ENCODE assay signal across 8 cellular contexts in genomic region chr4:143513314-143514211, GRCh38. TPM values are rescaled to one million over a fixed set of nuclear protein-coding genes. Genes with fewer than 3 reads are reported as not detected.
DNase-seq lines count a peak whose midpoint lies in the region; ATAC-seq, FAIRE-seq and TF ChIP-seq lines count a peak whose summit lies in the region.

SMARCA5 (plus strand) TSS chr4:143513702; CDS start chr4:143513925, 223 bp downstream.

- no peaks in the 10 kb centered on the region for H3K27me3 Mint-ChIP-seq in activated naive CD8-positive, alpha-beta T cell treated with anti-CD3 and anti-CD28 coated beads, Interleukin-2, amount 50 U/mL, for 24 hours

- H3K4me1 Mint-ChIP-seq in activated naive CD8-positive, alpha-beta T cell treated with anti-CD3 and anti-CD28 coated beads, Interleukin-2, amount 50 U/mL, for 24 hours, result peaks cover 42% of the 10 kb centered on the region

- H3K4me3 ChIP-seq in GM12865 (ENCODE audit: low read depth, low read length) (peak within 1 kb of the TSS; percentile 98), pancreas (peak within 1 kb of the TSS; percentile 43 to 90 (median 76)), tibial artery (peak within 1 kb of the TSS; percentile 80 to 92)

- peak within 1 kb of the TSS; percentile 96 for H3K27ac Mint-ChIP-seq in activated naive CD8-positive, alpha-beta T cell treated with anti-CD3 and anti-CD28 coated beads, Interleukin-2, amount 50 U/mL, for 24 hours

- no peaks in the 10 kb centered on the region for H3K27me3 ChIP-seq in pancreas
- H3K27me3 ChIP-seq in tibial artery, result no peaks in the 10 kb centered on the region

- H3K36me3 Mint-ChIP-seq in activated naive CD8-positive, alpha-beta T cell treated with anti-CD3 and anti-CD28 coated beads, Interleukin-2, amount 50 U/mL, for 24 hours (ENCODE audit: low read depth), result peaks cover 36% of the 10 kb centered on the region

- WGBS in pancreas, 2 donors, result 0% methylated on average over 91 of the region's 91 CpGs

- peak; percentile 95 for FAIRE-seq in pancreas (lab: Jason Lieb, UNC)

- no peaks in the 10 kb centered on the region for H3K9me3 ChIP-seq in pancreas
- no peaks in the 10 kb centered on the region for H3K9me3 ChIP-seq in tibial artery

- ATAC-seq in HG02763 (IDR thresholded peaks at IDR 0.05; ENCODE audit: unreplicated experiment) (peak; percentile 84), Right ventricle myocardium superior (ENCODE audit: poor library complexity) (peak; percentile 97), pancreas (peak; percentile 92 to 97 (median 94))
- peak; percentile 88 for ATAC-seq in activated naive CD8-positive, alpha-beta T cell treated with anti-CD3 and anti-CD28 coated beads, Interleukin-2, amount 50 U/mL, for 24 hours

- H3K4me1 ChIP-seq in pancreas, result peaks cover 11 to 29% (median 17%) of the 10 kb centered on the region in 3 donors
- H3K4me1 ChIP-seq in tibial artery, result peaks cover 0 to 41% (median 11%) of the 10 kb centered on the region in 4 donors

- H3K4me3 Mint-ChIP-seq in activated naive CD8-positive, alpha-beta T cell treated with anti-CD3 and anti-CD28 coated beads, Interleukin-2, amount 50 U/mL, for 24 hours, result peak within 1 kb of the TSS; percentile 99

- intact Hi-C loops in Right ventricle myocardium superior (cut with DNase I), result no loop called here
- intact Hi-C loops in pancreas (cut with DNase I), result no loop called here
- intact Hi-C loops in tibial artery (cut with DNase I; ENCODE audit: low total_unique reads), result no loop called here

- peaks cover 0 to 11% (median 0%) of the 10 kb centered on the region in 3 donors for H3K36me3 ChIP-seq in pancreas
- peaks cover 7 to 12% (median 10%) of the 10 kb centered on the region in 3 donors for H3K36me3 ChIP-seq in tibial artery

- no peaks in the 10 kb centered on the region for H3K9me3 Mint-ChIP-seq in activated naive CD8-positive, alpha-beta T cell treated with anti-CD3 and anti-CD28 coated beads, Interleukin-2, amount 50 U/mL, for 24 hours

- H3K27ac ChIP-seq in pancreas (peak within 1 kb of the TSS; percentile 89 to 98 (median 98)), tibial artery (peak within 1 kb of the TSS; percentile 97 to 98)

- no peak for TF ChIP-seq CTCF in GM12865 (IDR thresholded peaks at IDR 0.05; ENCODE audit: insufficient read depth, low read depth, low read length, missing control alignments)
- no peak for TF ChIP-seq CTCF in pancreas (IDR thresholded peaks at IDR 0.05)
- TF ChIP-seq CTCF in tibial artery (IDR thresholded peaks at IDR 0.05), result no peak

- peak; percentile 99 for DNase-seq in GM12865 (ENCODE audit: low read depth)
- DNase-seq in NCI-H1417 treated with DMSO at 0.1 percent for 48 hours (lab: John Stamatoyannopoulos, UW), result peak; percentile 92
- DNase-seq in SW480 (ENCODE audit: low spot score), result peak; percentile 94
- DNase-seq in activated naive CD8-positive, alpha-beta T cell treated with anti-CD3 and anti-CD28 coated beads, Interleukin-2, amount 50 U/mL, for 24 hours, result peak; percentile 96
- peak; percentile 98 for DNase-seq in Right ventricle myocardium superior
- DNase-seq in pancreas, result peak; percentile 95 to 99 (median 96)
- DNase-seq in tibial artery, result peak; percentile 97 to 98

RNA-seq across cellular contexts. Expression of gene SMARCA5, which starts in this region (rescaled TPM):
- total RNA-seq in Right ventricle myocardium superior (27.9 TPM), pancreas (10 to 100 TPM; 14.3 to 26.5 (median 18.3) TPM)
- 10 to 100 TPM in 1 of 2 donors, 1 to 10 TPM in 1; 5.7 to 13.0 TPM for polyA plus RNA-seq in pancreas

Comparison
In these comparisons a context has a peak if more than half of its experiments do, and no peak if none do; other contexts are left out.
1. Peak in every context shown above with its lines: DNase-seq, ATAC-seq, H3K4me3 ChIP-seq and H3K27ac ChIP-seq.